In the genomic region with DNA sequence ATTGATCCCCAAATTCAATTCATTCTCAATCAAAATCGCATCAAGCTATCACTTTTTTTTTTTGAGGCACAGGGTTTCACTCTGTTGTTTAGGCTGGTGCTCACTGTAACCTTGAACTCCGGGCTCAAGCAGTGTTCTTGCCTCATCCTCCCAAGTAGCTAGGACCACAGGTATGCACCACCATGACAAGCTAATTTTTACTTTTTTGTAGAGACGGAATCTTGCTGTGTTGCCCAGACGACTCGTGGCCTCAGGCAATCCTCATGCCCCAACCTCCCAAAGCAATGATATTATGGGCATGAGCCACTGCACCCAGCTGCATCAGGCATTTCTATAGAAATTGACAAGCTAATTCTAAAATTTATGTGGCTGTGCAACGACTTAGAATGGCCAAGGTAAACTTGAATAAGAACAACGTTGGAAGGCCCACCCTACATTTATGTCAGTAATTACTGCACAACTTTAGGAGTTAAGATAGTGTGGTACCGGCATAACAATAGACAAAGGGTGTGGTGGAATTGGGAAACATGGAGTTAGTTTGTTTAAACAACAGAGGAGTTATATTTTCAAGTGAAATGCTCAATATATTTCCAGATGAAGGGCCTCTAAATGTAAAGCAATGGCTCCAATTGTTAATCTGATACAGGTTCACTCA, we compare ENCODE assay signal across 22 cellular contexts.
DNase-seq lines count a peak whose midpoint lies in the region; ATAC-seq, FAIRE-seq and TF ChIP-seq lines count a peak whose summit lies in the region.
"Had no signal": no experiment of that assay in that cellular context is flagged by ENCODE, and none has a peak within 500 bp of the region (broad histone marks: within the 10 kb centered on the region; RNA-seq: fewer than 3 reads in every experiment).

No MANE protein-coding gene starts in this region.

- POLR2A ChIA-PET in HepG2 (lab: Yijun Ruan, JAX): no interaction called here

- H3K36me3 ChIP-seq in HepG2 (replicated peaks in 1 of 2; ENCODE audit: control insufficient read depth in 1 of 2, insufficient read depth in 2 of 2, low read length in 2 of 2) (peaks cover 3 to 13% of the 10 kb centered on the region in 2 experiments; a peak in 2 of 5 replicates), right lobe of liver (no peaks in the 10 kb centered on the region), trophoblast cell (ENCODE audit: control insufficient read depth in 1 of 2, insufficient read depth in 2 of 2, low read length in 2 of 2) (no peaks in the 10 kb centered on the region)
- H3K36me3 ChIP-seq: BE2C; BLaER1 treated with 17β-estradiol and CSF1 and Interleukin-3, amounts not matched to agents 10 nM and 100 nM; HAP-1 had no signal

- no peak overlapping the region for H4K8ac ChIP-seq in trophoblast cell (ENCODE audit: low read depth, low read length)

- H3K27ac ChIP-seq in HepG2 (ENCODE audit: extremely low read length, insufficient read depth, low read length): no peak overlapping the region
- H3K27ac ChIP-seq in right lobe of liver: no peak overlapping the region
- no peak overlapping the region for H3K27ac ChIP-seq in trophoblast cell (ENCODE audit: low read depth, low read length)
- H3K27ac ChIP-seq: 22Rv1; BLaER1 treated with 17β-estradiol and CSF1 and Interleukin-3, amounts not matched to agents 10 nM and 100 nM had no signal

- no peak overlapping the region for H4K91ac ChIP-seq in trophoblast cell (ENCODE audit: low read depth, low read length)

- H3K9ac ChIP-seq in HepG2 (ENCODE audit: insufficient read depth, low read depth, low read length): no peak overlapping the region
- no peak overlapping the region for H3K9ac ChIP-seq in trophoblast cell (ENCODE audit: low read length)
- H3K9ac ChIP-seq: BLaER1 treated with 17β-estradiol and CSF1 and Interleukin-3, amounts not matched to agents 10 nM and 100 nM had no signal

- H3K4me2 ChIP-seq in HepG2 (ENCODE audit: low read depth, low read length) (no peak overlapping the region), trophoblast cell (ENCODE audit: low read length) (no peak overlapping the region)
- H3K4me2 ChIP-seq: BLaER1 treated with 17β-estradiol and CSF1 and Interleukin-3, amounts not matched to agents 10 nM and 100 nM had no signal

- CTCF ChIA-PET in HepG2 (lab: Yijun Ruan, JAX; ENCODE audit: low intra/inter-chr PET ratio, low total read pairs): no interaction called here

- BruUV-seq in HepG2 (replicated peaks; lab: Mats Ljungman, UMichigan): no TSS peak

- ATAC-seq in HepG2 (no peak), right lobe of liver (no peak), left colon (peak; percentile 62), HG03469 (IDR thresholded peaks at IDR 0.05; ENCODE audit: unreplicated experiment) (no peak)

- H3K23ac ChIP-seq in trophoblast cell (ENCODE audit: low read length): no peak overlapping the region

- TF ChIP-seq POLR2A in HepG2 (IDR thresholded peaks at IDR 0.05; ENCODE audit: insufficient read depth in 1 of 2, low read depth in 2 of 2, low read length in 2 of 2) (no peak), right lobe of liver (IDR thresholded peaks at IDR 0.05) (no peak)

- no peak overlapping the region for H3K4ac ChIP-seq in trophoblast cell (ENCODE audit: low read depth, low read length)

- H3K9me3 ChIP-seq in HepG2 (ENCODE audit: low read length) (no peaks in the 10 kb centered on the region), right lobe of liver (no peaks in the 10 kb centered on the region), trophoblast cell (ENCODE audit: insufficient read depth, low read depth, low read length) (no peaks in the 10 kb centered on the region)
- H3K9me3 ChIP-seq: BE2C had no signal

- no peak overlapping the region for H3K4me3 ChIP-seq in HepG2 (replicated peaks in 1 of 3; ENCODE audit: insufficient read depth in 1 of 3, low read depth in 2 of 3, low read length in 3 of 3)
- no peak overlapping the region for H3K4me3 ChIP-seq in right lobe of liver
- no peak overlapping the region for H3K4me3 ChIP-seq in trophoblast cell (ENCODE audit: low read depth, low read length)
- H3K4me3 ChIP-seq: BLaER1 treated with 17β-estradiol and CSF1 and Interleukin-3, amounts not matched to agents 10 nM and 100 nM; HAP-1 had no signal

- TF ChIP-seq EP300 in HepG2 (IDR thresholded peaks at IDR 0.05; ENCODE audit: low read depth in 2 of 2, low read length in 2 of 2) (no peak), HepG2 (CRISPR knock-in tag; IDR thresholded peaks at IDR 0.05; ENCODE audit: borderline replicate concordance) (no peak)

- no peaks in the 10 kb centered on the region for H3K79me1 ChIP-seq in trophoblast cell (ENCODE audit: low read length)

- no peak overlapping the region for H2BK12ac ChIP-seq in trophoblast cell (ENCODE audit: low read length)

- FAIRE-seq in HepG2 (lab: Jason Lieb, UNC): no peak
- FAIRE-seq: A204.1, G401.6, GM12892, H54 had no signal

- H2AK5ac ChIP-seq in trophoblast cell (ENCODE audit: low read length): no peak overlapping the region

- H4K20me1 ChIP-seq in HepG2 (ENCODE audit: insufficient read depth, low read length): peaks cover 10% of the 10 kb centered on the region; the same call in 1 of the 2 replicates
- H4K20me1 ChIP-seq: BLaER1 treated with 17β-estradiol and CSF1 and Interleukin-3, amounts not matched to agents 10 nM and 100 nM had no signal

- H2BK120ac ChIP-seq in trophoblast cell (ENCODE audit: insufficient read depth, low read length, poor library complexity): no peak overlapping the region

- H3K27me3 ChIP-seq in HepG2 (ENCODE audit: control insufficient read depth in 1 of 2, insufficient read depth in 2 of 2, low read length in 2 of 2): no peaks in the 10 kb centered on the region
- no peaks in the 10 kb centered on the region for H3K27me3 ChIP-seq in right lobe of liver
- H3K27me3 ChIP-seq in trophoblast cell (ENCODE audit: insufficient read depth, low read length): no peaks in the 10 kb centered on the region
- H3K27me3 ChIP-seq: BE2C; BLaER1 treated with 17β-estradiol and CSF1 and Interleukin-3, amounts not matched to agents 10 nM and 100 nM had no signal

- H2BK5ac ChIP-seq in trophoblast cell (ENCODE audit: low read depth, low read length, poor library complexity): no peak overlapping the region

- WGBS in HepG2 (ENCODE audit: low lambda C conversion rate): 91% methylated on average over 8 of the region's 8 CpGs
- 78% methylated on average over 7 of the region's 8 CpGs for WGBS in right lobe of liver (ENCODE audit: insufficient coverage, low coverage, low lambda C conversion rate, missing lambda C conversion rate)
- no CpG with 5 or more reads among the region's 8 CpGs for WGBS in trophoblast cell (ENCODE audit: extremely low coverage, insufficient coverage, insufficient read length)

- no peak for TF ChIP-seq RAD21 in HepG2 (CRISPR knock-in tag; IDR thresholded peaks at IDR 0.05)

- TF ChIP-seq CTCF in HepG2 (CRISPR knock-in tag; IDR thresholded peaks at IDR 0.05) (no peak), right lobe of liver (IDR thresholded peaks at IDR 0.05) (no peak)

- intact Hi-C loops in HepG2 (cut with micrococcal nuclease; ENCODE audit: unreplicated experiment): loop anchor here (10.0 kb wide), 1 partner anchor 87 kb away; no protein-coding TSS in a partner anchor
- intact Hi-C loops in right lobe of liver (cut with DNase I): no loop called here
- intact Hi-C loops in left colon (cut with DNase I, micrococcal nuclease): no loop called here

- in situ Hi-C loops in HepG2 (cut with HindIII; ENCODE audit: extremely low pct_ligation_motif_present, low pct_unique_long_range_greater_than_20kb): no loop called here

- H3K79me2 ChIP-seq in HepG2 (ENCODE audit: insufficient read depth, low read length) (peaks cover 18% of the 10 kb centered on the region), trophoblast cell (ENCODE audit: control insufficient read depth, insufficient read depth, low read length, poor library complexity) (no peaks in the 10 kb centered on the region)

- H4K12ac ChIP-seq in trophoblast cell (ENCODE audit: low read depth, low read length): no peak overlapping the region

- H2AFZ ChIP-seq in HepG2 (ENCODE audit: low read length) (no peak overlapping the region), trophoblast cell (ENCODE audit: insufficient read depth, low read length, poor library complexity) (no peak overlapping the region)

- no peak overlapping the region for H3K18ac ChIP-seq in trophoblast cell (ENCODE audit: low read length)

- H3K4me1 ChIP-seq in HepG2 (ENCODE audit: insufficient read depth, low read length) (peaks cover 56% of the 10 kb centered on the region), right lobe of liver (peaks cover 0 to 30% (median 0%) of the 10 kb centered on the region in 4 donors), trophoblast cell (ENCODE audit: control insufficient read depth in 1 of 2, insufficient read depth in 2 of 2, low read length in 2 of 2) (peaks cover 2 to 4% of the 10 kb centered on the region in 2 experiments)
- H3K4me1 ChIP-seq: BE2C had no signal

- DNase-seq in HepG2 (ENCODE audit: low spot score) (no peak), right lobe of liver (no peak), left colon (no peak), trophoblast cell (peak; percentile 48 to 75), D341Med (ENCODE audit: low spot score) (no peak)
- DNase-seq: ACHN; AML-193; BE2C; CD4-positive, alpha-beta T cell; CD8-positive, alpha-beta memory T cell; DMS53; DND-41; GOT3; HFFc6 had no signal

- H3K14ac ChIP-seq in trophoblast cell (ENCODE audit: low read length): no peak overlapping the region

TF ChIP-seq in HepG2, 621 proteins besides CTCF, POLR2A, EP300 and RAD21:
- TF ChIP-seq HNF4A (CRISPR knock-in tag; IDR thresholded peaks at IDR 0.05): 0 out of 2 replicates have a peak, but pooled peaks have one; percentile 20
- peak; percentile 80; the same call in 1 of the 2 replicates for TF ChIP-seq ZNF460 (CRISPR knock-in tag; IDR thresholded peaks at IDR 0.05; ENCODE audit: borderline replicate concordance)
- TF ChIP-seq ZBTB25 (CRISPR knock-in tag; IDR thresholded peaks at IDR 0.05): no peak
- peak; percentile 48; the same call in 1 of the 2 replicates for TF ChIP-seq GATAD2A (CRISPR knock-in tag; IDR thresholded peaks at IDR 0.05)
- no peak for TF ChIP-seq PAX8 (CRISPR knock-in tag; IDR thresholded peaks at IDR 0.05; ENCODE audit: borderline replicate concordance)

Comparison
In these comparisons a context has a peak if more than half of its experiments do, and no peak if none do; other contexts are left out.
1. DNase-seq: peak in trophoblast cell (2 of 2); none in HepG2 (single experiment), right lobe of liver (0 of 3), left colon (0 of 2) and D341Med (single experiment).